In the genomic region with DNA sequence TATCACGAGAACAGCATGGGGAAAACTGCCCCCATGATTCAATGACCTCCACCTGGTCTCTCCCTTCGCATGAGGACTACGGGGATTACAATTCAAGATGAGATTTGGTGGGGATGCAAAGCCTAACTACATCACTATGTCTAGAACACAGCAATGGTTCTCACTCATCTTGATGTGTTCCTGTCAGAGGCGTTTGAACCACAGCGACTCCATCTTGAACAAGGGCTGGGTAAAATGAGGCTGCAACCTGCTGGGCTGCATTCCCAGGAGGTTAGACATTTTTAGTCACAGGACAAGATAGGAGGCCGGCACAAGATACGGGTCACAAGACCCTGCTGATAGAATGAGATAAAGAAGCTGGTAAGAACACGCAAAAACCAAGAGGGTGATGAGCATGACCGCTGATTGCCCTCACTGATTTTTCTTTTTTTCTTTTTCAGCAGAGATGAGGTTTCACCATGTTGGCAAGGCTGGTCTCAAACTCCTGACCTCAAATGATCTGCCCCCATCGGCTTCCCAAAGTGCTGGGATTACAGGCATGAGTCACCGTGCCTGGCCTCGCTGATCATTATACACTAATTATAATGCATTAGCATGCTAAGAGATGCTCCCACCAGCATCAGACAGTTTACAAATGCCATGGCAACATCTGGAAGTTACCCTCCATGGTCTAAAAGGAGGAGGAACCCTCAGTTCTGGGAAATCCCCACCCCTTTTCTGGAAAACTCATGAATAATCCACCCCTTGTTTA, we compare ENCODE assay signal across 29 cellular contexts. TPM values are rescaled to one million over a fixed set of nuclear protein-coding genes. Genes with fewer than 3 reads are reported as not detected.
DNase-seq lines count a peak whose midpoint lies in the region; ATAC-seq and TF ChIP-seq lines count a peak whose summit lies in the region.
"Had no signal": no experiment of that assay in that cellular context is flagged by ENCODE, and none has a peak within 500 bp of the region (broad histone marks: within the 10 kb centered on the region; RNA-seq: fewer than 3 reads in every experiment).

No MANE protein-coding gene starts in this region.

- POLR2A ChIA-PET in activated CD8-positive, alpha-beta T cell treated with anti-CD3 and anti-CD28 coated beads for 36 hours (lab: Charles Lee): no interaction called here

- no peak overlapping the region for H3K4me3 Mint-ChIP-seq in activated CD8-positive, alpha-beta T cell treated with anti-CD3 and anti-CD28 coated beads for 36 hours
- H3K4me3 Mint-ChIP-seq: activated T-cell treated with anti-CD3 and anti-CD28 coated beads, Interleukin-2, amount 50 U/mL, for 24 hours; GM23338; IgD-negative memory B cell had no signal

- intact Hi-C loops in activated CD8-positive, alpha-beta T cell treated with anti-CD3 and anti-CD28 coated beads for 36 hours (cut with micrococcal nuclease): loop anchor here (2.0 kb wide), 1 partner anchor 50 kb away; no protein-coding TSS in a partner anchor

- no peaks in the 10 kb centered on the region for H3K9me3 ChIP-seq in HAP-1
- H3K9me3 ChIP-seq: adrenal gland, gastroesophageal sphincter, SJSA1, spleen, transverse colon had no signal

- no peak overlapping the region for H3K27ac Mint-ChIP-seq in activated CD8-positive, alpha-beta T cell treated with anti-CD3 and anti-CD28 coated beads for 36 hours
- H3K27ac Mint-ChIP-seq: activated T-cell treated with anti-CD3 and anti-CD28 coated beads, Interleukin-2, amount 50 U/mL, for 24 hours; GM23338 had no signal

- no peaks in the 10 kb centered on the region for H3K9me3 Mint-ChIP-seq in activated CD8-positive, alpha-beta T cell treated with anti-CD3 and anti-CD28 coated beads for 36 hours
- H3K9me3 Mint-ChIP-seq: activated T-cell treated with anti-CD3 and anti-CD28 coated beads, Interleukin-2, amount 50 U/mL, for 24 hours; GM23338; IgD-negative memory B cell had no signal

- H3K36me3 ChIP-seq in HAP-1 (replicated peaks): no peaks in the 10 kb centered on the region
- H3K36me3 ChIP-seq: adrenal gland, gastroesophageal sphincter, SJSA1, spleen, transverse colon had no signal

- H3K4me1 ChIP-seq in HAP-1: no peaks in the 10 kb centered on the region
- H3K4me1 ChIP-seq: adrenal gland, gastroesophageal sphincter, transverse colon had no signal

- H3K27me3 ChIP-seq in HAP-1 (ENCODE audit: low read depth): no peaks in the 10 kb centered on the region
- H3K27me3 ChIP-seq: adrenal gland had no signal

- ATAC-seq in activated CD4-positive, CD25-positive, alpha-beta regulatory T cell treated with anti-CD3 and anti-CD28 coated beads, Interleukin-2, amount 50 U/mL, for 24 hours: no peak
- ATAC-seq in activated CD8-positive, alpha-beta T cell treated with anti-CD3 and anti-CD28 coated beads for 36 hours: no peak
- ATAC-seq: gastroesophageal sphincter, left cardiac atrium, right cardiac atrium had no signal

- H3K27me3 Mint-ChIP-seq in activated CD8-positive, alpha-beta T cell treated with anti-CD3 and anti-CD28 coated beads for 36 hours: peaks cover 6% of the 10 kb centered on the region

- CTCF ChIA-PET in activated CD8-positive, alpha-beta T cell treated with anti-CD3 and anti-CD28 coated beads for 36 hours (lab: Charles Lee): interaction anchor here (1.0 to 4.2 kb wide), 12 partner anchors 9 to 111 kb away, joined by 4 to 62 read pairs (median 6); a partner anchor contains a TSS

- DNase-seq in HAP-1 (ENCODE audit: low spot score in 2 of 2) (peak; percentile 20 to 32), T1000 (lab: John Stamatoyannopoulos, UW) (peak; percentile 6), fibroblast of gingiva (ENCODE audit: low read depth) (peak; percentile 62), stromal cell of bone marrow (ENCODE audit: low read depth) (peak; percentile 52), SHP77 treated with DMSO at 0.1 percent for 48 hours (lab: John Stamatoyannopoulos, UW) (no peak)
- DNase-seq in activated CD8-positive, alpha-beta T cell treated with anti-CD3 and anti-CD28 coated beads for 36 hours: no peak
- DNase-seq: activated naive CD4-positive, alpha-beta T cell; activated T-cell treated with anti-CD3 and anti-CD28 coated beads, Interleukin-2, amount 50 U/mL, for 24 hours; adrenal gland; Calu3; hippocampal formation; left cardiac atrium; NCI-H1105; NCI-H2081; NCI-H2227 treated with DMSO at 0.1 percent for 48 hours; NCI-H526 treated with DMSO at 0.1 percent for 48 hours; right cardiac atrium; spleen; T-helper 1 cell; transverse colon had no signal

- peaks cover 3% of the 10 kb centered on the region for H3K4me1 Mint-ChIP-seq in activated CD8-positive, alpha-beta T cell treated with anti-CD3 and anti-CD28 coated beads for 36 hours (ENCODE audit: low read depth)
- H3K4me1 Mint-ChIP-seq: IgD-negative memory B cell had no signal

- H3K36me3 Mint-ChIP-seq in activated CD8-positive, alpha-beta T cell treated with anti-CD3 and anti-CD28 coated beads for 36 hours (ENCODE audit: low read depth): no peaks in the 10 kb centered on the region

- no peak for TF ChIP-seq CTCF in activated CD8-positive, alpha-beta T cell treated with anti-CD3 and anti-CD28 coated beads for 36 hours (IDR thresholded peaks at IDR 0.05)

- H3K4me3 ChIP-seq in HAP-1: no peak overlapping the region
- H3K4me3 ChIP-seq: adrenal gland, gastroesophageal sphincter, GM23338, SJSA1, spleen, transverse colon had no signal

- in situ Hi-C loops in HAP-1 (cut with MboI; ENCODE audit: low sequenced_read_pairs): no loop called here

RNA-seq across cellular contexts. Expression of a gene that starts 3.0 kb away (rescaled TPM):
- not detected for total RNA-seq in activated CD8-positive, alpha-beta T cell treated with anti-CD3 and anti-CD28 coated beads for 36 hours
- total RNA-seq: adrenal gland, bronchial epithelial cell, Calu3, Daoy, epithelial cell of proximal tubule, gastroesophageal sphincter, GM23338, left cardiac atrium, lung microvascular endothelial cell, right cardiac atrium, SJSA1, spleen, transverse colon had no signal

RNA-seq across cellular contexts. Expression of a gene that starts 8.5 kb away (rescaled TPM):
- total RNA-seq in activated CD8-positive, alpha-beta T cell treated with anti-CD3 and anti-CD28 coated beads for 36 hours: under 1 TPM in 1 of 2 experiments, not detected in 1; 0.29 TPM
- total RNA-seq: Calu3, Daoy, epithelial cell of proximal tubule, gastroesophageal sphincter, left cardiac atrium, lung microvascular endothelial cell, right cardiac atrium, SJSA1, spleen had no signal

RNA-seq across cellular contexts. Expression of a gene that starts 37.9 kb away (rescaled TPM):
- total RNA-seq in activated CD8-positive, alpha-beta T cell treated with anti-CD3 and anti-CD28 coated beads for 36 hours: 1 to 10 TPM; 6.0 TPM

RNA-seq across cellular contexts. Expression of a gene that starts 59.2 kb away (rescaled TPM):
- 1 to 10 TPM; 1.7 to 2.4 TPM for total RNA-seq in activated CD8-positive, alpha-beta T cell treated with anti-CD3 and anti-CD28 coated beads for 36 hours

Comparison
In these comparisons a context has a peak if more than half of its experiments do, and no peak if none do; other contexts are left out.
1. DNase-seq: peak in HAP-1 (2 of 2), T1000 (single experiment), fibroblast of gingiva (single experiment) and stromal cell of bone marrow (single experiment); none in SHP77 treated with DMSO at 0.1 percent for 48 hours (single experiment) and activated CD8-positive, alpha-beta T cell treated with anti-CD3 and anti-CD28 coated beads for 36 hours (single experiment).